In genomic region chr10:121830101-121830500, GRCh38 we compare ENCODE assay signal across 23 cellular contexts.
"Had no signal": no experiment of that assay in that cellular context is flagged by ENCODE, and none has a peak within 500 bp of the region (broad histone marks: within the 10 kb centered on the region; RNA-seq: fewer than 3 reads in every experiment).

No MANE protein-coding gene starts in this region.

- H3K4me1 ChIP-seq: SJCRH30 had no signal

- H3K4me3 ChIP-seq: SJCRH30 had no signal

- H3K27me3 ChIP-seq: SJCRH30 had no signal

- H3K27ac ChIP-seq: SJCRH30, VCaP had no signal

- ATAC-seq: activated CD8-positive, alpha-beta T cell treated with anti-CD3 and anti-CD28 coated beads for 36 hours; activated T-cell treated with anti-CD3 and anti-CD28 coated beads, Interleukin-2, amount 50 U/mL, for 72 hours had no signal

- DNase-seq: activated CD4-positive, alpha-beta T cell treated with anti-CD3 and anti-CD28 coated beads for 4 hours; activated CD4-positive, CD25-positive, alpha-beta regulatory T cell; activated CD8-positive, alpha-beta memory T cell treated with anti-CD3 and anti-CD28 coated beads, Interleukin-2, amount 50 U/mL, for 4 hours; activated CD8-positive, alpha-beta T cell treated with anti-CD3 and anti-CD28 coated beads for 36 hours; activated gamma-delta T cell treated with Interleukin-2 at 50 U/mL for 16 hours; activated naive CD4-positive, alpha-beta T cell treated with anti-CD3 and anti-CD28 coated beads, Interleukin-2, amount 10 ng/mL, durations not matched to agents 7 days and 5 days; activated naive CD8-positive, alpha-beta T cell treated with anti-CD3 and anti-CD28 coated beads for 36 hours; activated T-cell treated with anti-CD3 and anti-CD28 coated beads, Interleukin-2, amount 50 U/mL, for 72 hours; anterior cingulate cortex; central memory CD4-positive, alpha-beta T cell; IMR-90; KBM-7; NCI-H1092; NCI-H1417; NCI-H1930; NCI-H2107; NCI-H446 treated with DMSO at 0.1 percent for 48 hours; NCI-H524 treated with DMSO at 0.1 percent for 48 hours; NCI-H774; SJCRH30; SK-N-SH; T-helper 1 cell had no signal

- H3K36me3 ChIP-seq: SJCRH30 had no signal

- H3K9me3 ChIP-seq: SJCRH30, SK-N-SH had no signal
